16 cellular contexts compared by ENCODE assay signal in genomic region chr2:7609556-7610323, GRCh38.
A peak's percentile ranks its signal among the peaks of the same experiment; 100 is the strongest.
DNase-seq lines count a peak whose midpoint lies in the region; ATAC-seq and TF ChIP-seq lines count a peak whose summit lies in the region.
"Had no signal": no experiment of that assay in that cellular context is flagged by ENCODE, and none has a peak within 500 bp of the region (broad histone marks: within the 10 kb centered on the region; RNA-seq: fewer than 3 reads in every experiment).

No MANE protein-coding gene starts in this region.

- intact Hi-C loops in CD8-positive, alpha-beta T cell (cut with DNase I, micrococcal nuclease), result no loop called here
- intact Hi-C loops in aorta (cut with DNase I), result no loop called here

- H3K27me3 Mint-ChIP-seq in CD8-positive, alpha-beta T cell (ENCODE audit: low read depth), result no peaks in the 10 kb centered on the region
- no peaks in the 10 kb centered on the region for H3K27me3 Mint-ChIP-seq in activated naive CD8-positive, alpha-beta T cell treated with anti-CD3 and anti-CD28 coated beads, Interleukin-2, amount 10 ng/mL, durations not matched to agents 7 days and 5 days

- no peak for ATAC-seq in CD8-positive, alpha-beta T cell
- peak; percentile 72 for ATAC-seq in GM18867 (IDR thresholded peaks at IDR 0.05; ENCODE audit: unreplicated experiment)
- peak; percentile 67 for ATAC-seq in activated naive CD8-positive, alpha-beta T cell treated with anti-CD3 and anti-CD28 coated beads, Interleukin-2, amount 10 ng/mL, durations not matched to agents 7 days and 5 days (ENCODE audit: low read depth)
- ATAC-seq in GM18907 (IDR thresholded peaks at IDR 0.05; ENCODE audit: unreplicated experiment), result no peak
- no peak for ATAC-seq in aorta (ENCODE audit: low FRiP score)

- no peaks in the 10 kb centered on the region for H3K9me3 Mint-ChIP-seq in CD8-positive, alpha-beta T cell
- H3K9me3 Mint-ChIP-seq in activated naive CD8-positive, alpha-beta T cell treated with anti-CD3 and anti-CD28 coated beads, Interleukin-2, amount 10 ng/mL, durations not matched to agents 7 days and 5 days, result no peaks in the 10 kb centered on the region

- H3K4me3 ChIP-seq in CD8-positive, alpha-beta T cell (ENCODE audit: low read depth, low read length), result no peak overlapping the region
- H3K4me3 ChIP-seq in foreskin fibroblast (ENCODE audit: low read depth in 1 of 2, low read length in 2 of 2) (no peak overlapping the region), aorta (ENCODE audit: low read length in 2 of 2) (no peak overlapping the region)

- CTCF ChIA-PET in CD8-positive, alpha-beta T cell (lab: Charles Lee), result no interaction called here

- H3K27ac Mint-ChIP-seq in CD8-positive, alpha-beta T cell, result peak overlapping the region; percentile 1
- peak overlapping the region; percentile 83 for H3K27ac Mint-ChIP-seq in activated naive CD8-positive, alpha-beta T cell treated with anti-CD3 and anti-CD28 coated beads, Interleukin-2, amount 10 ng/mL, durations not matched to agents 7 days and 5 days

- no peaks in the 10 kb centered on the region for H3K27me3 ChIP-seq in CD8-positive, alpha-beta T cell (ENCODE audit: insufficient read depth, low read length)
- H3K27me3 ChIP-seq in aorta (ENCODE audit: control insufficient read depth in 1 of 2, insufficient read depth in 2 of 2, low read length in 1 of 2), result no peaks in the 10 kb centered on the region
- H3K27me3 ChIP-seq: BE2C had no signal

- no peak for DNase-seq in CD8-positive, alpha-beta T cell
- DNase-seq in NCI-H1694 (lab: John Stamatoyannopoulos, UW) (peak; percentile 97), foreskin fibroblast (no peak), aorta (no peak)
- DNase-seq in activated naive CD8-positive, alpha-beta T cell treated with anti-CD3 and anti-CD28 coated beads, Interleukin-2, amount 10 ng/mL, durations not matched to agents 7 days and 5 days, result no peak
- no peak for DNase-seq in activated T-cell treated with anti-CD3 and anti-CD28 coated beads, Interleukin-2, amount 50 U/mL, for 1 hour
- DNase-seq: BE2C; GDM1; H7; IMR-90; kidney; NCI-H1436; stimulated activated naive CD4-positive, alpha-beta T cell treated with Interleukin-2 at 50 U/mL for 16 hours; T-helper 9 cell had no signal

- H3K27ac ChIP-seq in CD8-positive, alpha-beta T cell (ENCODE audit: low read depth, low read length), result no peak overlapping the region
- no peak overlapping the region for H3K27ac ChIP-seq in aorta (ENCODE audit: low read depth in 1 of 2, low read length in 2 of 2)

- POLR2A ChIA-PET in CD8-positive, alpha-beta T cell (lab: Charles Lee), result no interaction called here
- POLR2A ChIA-PET in activated naive CD8-positive, alpha-beta T cell treated with anti-CD3 and anti-CD28 coated beads, Interleukin-2, amount 10 ng/mL, durations not matched to agents 7 days and 5 days (lab: Charles Lee), result interaction anchor here (1.1 to 1.4 kb wide), 3 partner anchors 61 to 1072 kb away, joined by 3 to 4 read pairs (median 4); partner anchors contain the start of gene ID2

- H3K36me3 ChIP-seq in CD8-positive, alpha-beta T cell (ENCODE audit: insufficient read depth, low read length), result no peaks in the 10 kb centered on the region
- no peaks in the 10 kb centered on the region for H3K36me3 ChIP-seq in aorta (ENCODE audit: control insufficient read depth in 1 of 2, insufficient read depth in 2 of 2, low read length in 1 of 2)
- H3K36me3 ChIP-seq: BE2C had no signal

- peaks cover 19% of the 10 kb centered on the region for H3K4me1 ChIP-seq in CD8-positive, alpha-beta T cell (ENCODE audit: insufficient read depth, low read length)
- no peaks in the 10 kb centered on the region for H3K4me1 ChIP-seq in aorta (ENCODE audit: control insufficient read depth in 1 of 2, insufficient read depth in 2 of 2, low read length in 2 of 2)
- H3K4me1 ChIP-seq: BE2C had no signal

- H3K4me1 Mint-ChIP-seq in CD8-positive, alpha-beta T cell (ENCODE audit: low read depth), result peaks cover 15% of the 10 kb centered on the region
- H3K4me1 Mint-ChIP-seq in activated naive CD8-positive, alpha-beta T cell treated with anti-CD3 and anti-CD28 coated beads, Interleukin-2, amount 10 ng/mL, durations not matched to agents 7 days and 5 days, result peaks cover 30% of the 10 kb centered on the region

- H3K36me3 Mint-ChIP-seq in CD8-positive, alpha-beta T cell, result no peaks in the 10 kb centered on the region
- no peaks in the 10 kb centered on the region for H3K36me3 Mint-ChIP-seq in activated naive CD8-positive, alpha-beta T cell treated with anti-CD3 and anti-CD28 coated beads, Interleukin-2, amount 10 ng/mL, durations not matched to agents 7 days and 5 days

- no peak overlapping the region for H3K4me3 Mint-ChIP-seq in CD8-positive, alpha-beta T cell
- peak overlapping the region; percentile 20 for H3K4me3 Mint-ChIP-seq in activated naive CD8-positive, alpha-beta T cell treated with anti-CD3 and anti-CD28 coated beads, Interleukin-2, amount 10 ng/mL, durations not matched to agents 7 days and 5 days

- WGBS in aorta, 2 donors, result 87 to 88% methylated on average over 15 of the region's 15 CpGs

- no peaks in the 10 kb centered on the region for H3K9me3 ChIP-seq in CD8-positive, alpha-beta T cell (ENCODE audit: low read length)
- no peaks in the 10 kb centered on the region for H3K9me3 ChIP-seq in aorta (ENCODE audit: control insufficient read depth, low read length)
- H3K9me3 ChIP-seq: BE2C had no signal

- TF ChIP-seq CTCF in CD8-positive, alpha-beta T cell (IDR thresholded peaks at IDR 0.05), result no peak
- TF ChIP-seq CTCF in foreskin fibroblast (IDR thresholded peaks at IDR 0.05; ENCODE audit: low read depth, low read length), result no peak

Comparison
In these comparisons a context has a peak if more than half of its experiments do, and no peak if none do; other contexts are left out.
1. ATAC-seq: peak in GM18867 (single experiment) and activated naive CD8-positive, alpha-beta T cell treated with anti-CD3 and anti-CD28 coated beads, Interleukin-2, amount 10 ng/mL, durations not matched to agents 7 days and 5 days (single experiment); none in CD8-positive, alpha-beta T cell (single experiment), GM18907 (single experiment) and aorta (single experiment).